ENCODE assay signal across 1 cellular context in the genomic region with DNA sequence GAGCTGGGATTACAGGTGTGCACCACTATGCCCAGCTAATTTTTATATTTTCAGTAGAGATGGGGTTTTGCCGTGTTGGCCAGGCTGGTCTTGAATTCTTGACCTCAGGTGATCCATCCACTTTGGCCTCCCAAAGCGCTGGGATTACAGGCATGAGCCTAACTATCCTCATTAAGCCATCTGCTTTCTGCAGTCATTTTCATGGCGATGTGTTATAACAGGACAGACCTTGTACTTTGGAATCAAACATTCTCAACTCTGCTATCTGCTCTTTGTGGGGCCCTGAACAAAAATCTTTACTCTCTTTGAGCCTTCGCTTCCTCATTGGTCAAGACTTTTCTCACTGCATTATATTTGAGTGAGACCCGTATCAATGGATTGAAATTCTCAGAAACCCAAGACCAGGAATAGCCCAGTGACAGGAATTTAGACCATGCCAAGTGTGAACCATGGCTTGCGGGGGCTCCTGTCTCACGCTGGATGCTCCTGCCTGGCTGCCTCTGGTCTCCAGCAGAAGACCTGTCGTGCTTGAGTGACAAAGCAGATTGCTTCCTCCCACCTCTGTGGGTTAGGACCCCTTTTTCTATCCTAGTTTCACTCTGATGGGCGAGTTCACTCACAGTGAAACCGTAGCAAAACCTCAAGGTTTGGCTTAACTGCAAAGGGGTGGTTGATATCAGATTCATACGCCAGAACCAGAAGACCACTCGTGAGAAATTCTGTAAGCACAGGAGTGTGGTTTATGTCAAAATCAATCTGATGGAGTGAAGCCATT.
TF ChIP-seq lines count a peak whose summit lies in the region.

No MANE protein-coding gene starts in this region.

TF ChIP-seq in HepG2, 621 proteins besides CTCF, POLR2A, EP300 and RAD21 (continued from another document and continues in another):
- TF ChIP-seq, protein P1, sequence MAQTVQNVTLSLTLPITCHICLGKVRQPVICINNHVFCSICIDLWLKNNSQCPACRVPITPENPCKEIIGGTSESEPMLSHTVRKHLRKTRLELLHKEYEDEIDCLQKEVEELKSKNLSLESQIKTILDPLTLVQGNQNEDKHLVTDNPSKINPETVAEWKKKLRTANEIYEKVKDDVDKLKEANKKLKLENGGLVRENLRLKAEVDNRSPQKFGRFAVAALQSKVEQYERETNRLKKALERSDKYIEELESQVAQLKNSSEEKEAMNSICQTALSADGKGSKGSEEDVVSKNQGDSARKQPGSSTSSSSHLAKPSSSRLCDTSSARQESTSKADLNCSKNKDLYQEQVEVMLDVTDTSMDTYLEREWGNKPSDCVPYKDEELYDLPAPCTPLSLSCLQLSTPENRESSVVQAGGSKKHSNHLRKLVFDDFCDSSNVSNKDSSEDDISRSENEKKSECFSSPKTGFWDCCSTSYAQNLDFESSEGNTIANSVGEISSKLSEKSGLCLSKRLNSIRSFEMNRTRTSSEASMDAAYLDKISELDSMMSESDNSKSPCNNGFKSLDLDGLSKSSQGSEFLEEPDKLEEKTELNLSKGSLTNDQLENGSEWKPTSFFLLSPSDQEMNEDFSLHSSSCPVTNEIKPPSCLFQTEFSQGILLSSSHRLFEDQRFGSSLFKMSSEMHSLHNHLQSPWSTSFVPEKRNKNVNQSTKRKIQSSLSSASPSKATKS (CRISPR knock-in tag; IDR thresholded peaks at IDR 0.05): no peak
- TF ChIP-seq, protein P2, sequence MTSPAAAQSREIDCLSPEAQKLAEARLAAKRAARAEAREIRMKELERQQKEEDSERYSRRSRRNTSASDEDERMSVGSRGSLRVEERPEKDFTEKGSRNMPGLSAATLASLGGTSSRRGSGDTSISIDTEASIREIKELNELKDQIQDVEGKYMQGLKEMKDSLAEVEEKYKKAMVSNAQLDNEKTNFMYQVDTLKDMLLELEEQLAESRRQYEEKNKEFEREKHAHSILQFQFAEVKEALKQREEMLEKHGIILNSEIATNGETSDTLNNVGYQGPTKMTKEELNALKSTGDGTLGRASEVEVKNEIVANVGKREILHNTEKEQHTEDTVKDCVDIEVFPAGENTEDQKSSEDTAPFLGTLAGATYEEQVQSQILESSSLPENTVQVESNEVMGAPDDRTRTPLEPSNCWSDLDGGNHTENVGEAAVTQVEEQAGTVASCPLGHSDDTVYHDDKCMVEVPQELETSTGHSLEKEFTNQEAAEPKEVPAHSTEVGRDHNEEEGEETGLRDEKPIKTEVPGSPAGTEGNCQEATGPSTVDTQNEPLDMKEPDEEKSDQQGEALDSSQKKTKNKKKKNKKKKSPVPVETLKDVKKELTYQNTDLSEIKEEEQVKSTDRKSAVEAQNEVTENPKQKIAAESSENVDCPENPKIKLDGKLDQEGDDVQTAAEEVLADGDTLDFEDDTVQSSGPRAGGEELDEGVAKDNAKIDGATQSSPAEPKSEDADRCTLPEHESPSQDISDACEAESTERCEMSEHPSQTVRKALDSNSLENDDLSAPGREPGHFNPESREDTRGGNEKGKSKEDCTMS (CRISPR knock-in tag; conservative IDR thresholded peaks at IDR 0.05): no peak
- TF ChIP-seq MZF1 (CRISPR knock-in tag; IDR thresholded peaks at IDR 0.05; ENCODE audit: borderline replicate concordance): no peak
- TF ChIP-seq, protein P3, sequence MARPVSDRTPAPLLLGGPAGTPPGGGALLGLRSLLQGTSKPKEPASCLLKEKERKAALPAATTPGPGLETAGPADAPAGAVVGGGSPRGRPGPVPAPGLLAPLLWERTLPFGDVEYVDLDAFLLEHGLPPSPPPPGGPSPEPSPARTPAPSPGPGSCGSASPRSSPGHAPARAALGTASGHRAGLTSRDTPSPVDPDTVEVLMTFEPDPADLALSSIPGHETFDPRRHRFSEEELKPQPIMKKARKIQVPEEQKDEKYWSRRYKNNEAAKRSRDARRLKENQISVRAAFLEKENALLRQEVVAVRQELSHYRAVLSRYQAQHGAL (CRISPR knock-in tag; IDR thresholded peaks at IDR 0.05; ENCODE audit: not compliant biosample characterization): no peak
- TF ChIP-seq ZNF101 (CRISPR knock-in tag; IDR thresholded peaks at IDR 0.05; ENCODE audit: borderline replicate concordance, low read depth): no peak
- no peak for TF ChIP-seq ZNF577 (CRISPR knock-in tag; IDR thresholded peaks at IDR 0.05; ENCODE audit: borderline replicate concordance, low read depth)
- TF ChIP-seq, protein P4, sequence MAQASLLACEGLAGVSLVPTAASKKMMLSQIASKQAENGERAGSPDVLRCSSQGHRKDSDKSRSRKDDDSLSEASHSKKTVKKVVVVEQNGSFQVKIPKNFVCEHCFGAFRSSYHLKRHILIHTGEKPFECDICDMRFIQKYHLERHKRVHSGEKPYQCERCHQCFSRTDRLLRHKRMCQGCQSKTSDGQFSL (CRISPR knock-in tag; IDR thresholded peaks at IDR 0.05): no peak
- no peak for TF ChIP-seq EEA1 (CRISPR knock-in tag; IDR thresholded peaks at IDR 0.05; ENCODE audit: borderline replicate concordance)
- peak; percentile 77; the same call in 1 of the 2 replicates for TF ChIP-seq ZNF644 (CRISPR knock-in tag; IDR thresholded peaks at IDR 0.05; ENCODE audit: low read depth)
- TF ChIP-seq NFYB (CRISPR knock-in tag; IDR thresholded peaks at IDR 0.05): peak; percentile 50; the same call in 1 of the 2 replicates
- TF ChIP-seq CBX2 (IDR thresholded peaks at IDR 0.05; ENCODE audit: low read depth, low read length): no peak
- no peak for TF ChIP-seq CBX2 (CRISPR knock-in tag; IDR thresholded peaks at IDR 0.05; ENCODE audit: low read depth)
- no peak for TF ChIP-seq FOXP1 (IDR thresholded peaks at IDR 0.05)
- TF ChIP-seq FOXP1 (CRISPR knock-in tag; IDR thresholded peaks at IDR 0.05): 0 out of 2 replicates have a peak, but pooled peaks have one; percentile 7
- TF ChIP-seq ZNF260 (CRISPR knock-in tag; IDR thresholded peaks at IDR 0.05; ENCODE audit: borderline replicate concordance, low read depth): no peak
- TF ChIP-seq MIER2 (CRISPR knock-in tag; IDR thresholded peaks at IDR 0.05): no peak
- TF ChIP-seq ELF1 (CRISPR knock-in tag; IDR thresholded peaks at IDR 0.05): no peak
- no peak for TF ChIP-seq ZFP82 (CRISPR knock-in tag; IDR thresholded peaks at IDR 0.05; ENCODE audit: borderline replicate concordance)
- TF ChIP-seq, protein P5, sequence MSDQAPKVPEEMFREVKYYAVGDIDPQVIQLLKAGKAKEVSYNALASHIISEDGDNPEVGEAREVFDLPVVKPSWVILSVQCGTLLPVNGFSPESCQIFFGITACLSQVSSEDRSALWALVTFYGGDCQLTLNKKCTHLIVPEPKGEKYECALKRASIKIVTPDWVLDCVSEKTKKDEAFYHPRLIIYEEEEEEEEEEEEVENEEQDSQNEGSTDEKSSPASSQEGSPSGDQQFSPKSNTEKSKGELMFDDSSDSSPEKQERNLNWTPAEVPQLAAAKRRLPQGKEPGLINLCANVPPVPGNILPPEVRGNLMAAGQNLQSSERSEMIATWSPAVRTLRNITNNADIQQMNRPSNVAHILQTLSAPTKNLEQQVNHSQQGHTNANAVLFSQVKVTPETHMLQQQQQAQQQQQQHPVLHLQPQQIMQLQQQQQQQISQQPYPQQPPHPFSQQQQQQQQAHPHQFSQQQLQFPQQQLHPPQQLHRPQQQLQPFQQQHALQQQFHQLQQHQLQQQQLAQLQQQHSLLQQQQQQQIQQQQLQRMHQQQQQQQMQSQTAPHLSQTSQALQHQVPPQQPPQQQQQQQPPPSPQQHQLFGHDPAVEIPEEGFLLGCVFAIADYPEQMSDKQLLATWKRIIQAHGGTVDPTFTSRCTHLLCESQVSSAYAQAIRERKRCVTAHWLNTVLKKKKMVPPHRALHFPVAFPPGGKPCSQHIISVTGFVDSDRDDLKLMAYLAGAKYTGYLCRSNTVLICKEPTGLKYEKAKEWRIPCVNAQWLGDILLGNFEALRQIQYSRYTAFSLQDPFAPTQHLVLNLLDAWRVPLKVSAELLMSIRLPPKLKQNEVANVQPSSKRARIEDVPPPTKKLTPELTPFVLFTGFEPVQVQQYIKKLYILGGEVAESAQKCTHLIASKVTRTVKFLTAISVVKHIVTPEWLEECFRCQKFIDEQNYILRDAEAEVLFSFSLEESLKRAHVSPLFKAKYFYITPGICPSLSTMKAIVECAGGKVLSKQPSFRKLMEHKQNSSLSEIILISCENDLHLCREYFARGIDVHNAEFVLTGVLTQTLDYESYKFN (CRISPR knock-in tag; conservative IDR thresholded peaks at IDR 0.05): peak; percentile 90
- no peak for TF ChIP-seq HNRNPL (IDR thresholded peaks at IDR 0.05; ENCODE audit: low read depth, low read length)
- TF ChIP-seq ZEB1 (IDR thresholded peaks at IDR 0.05; ENCODE audit: insufficient replicate concordance, low read depth): no peak
- no peak for TF ChIP-seq ZSCAN29 (CRISPR knock-in tag; conservative IDR thresholded peaks at IDR 0.05)
- TF ChIP-seq EED (CRISPR knock-in tag; IDR thresholded peaks at IDR 0.05): no peak
- no peak for TF ChIP-seq ZNF737 (CRISPR knock-in tag; IDR thresholded peaks at IDR 0.05; ENCODE audit: borderline replicate concordance)
- TF ChIP-seq BCL6 (CRISPR knock-in tag; IDR thresholded peaks at IDR 0.05): peak; percentile 40; the same call in 1 of the 2 replicates
- TF ChIP-seq ZBTB38 (CRISPR knock-in tag; IDR thresholded peaks at IDR 0.05): no peak
- TF ChIP-seq, protein P6, sequence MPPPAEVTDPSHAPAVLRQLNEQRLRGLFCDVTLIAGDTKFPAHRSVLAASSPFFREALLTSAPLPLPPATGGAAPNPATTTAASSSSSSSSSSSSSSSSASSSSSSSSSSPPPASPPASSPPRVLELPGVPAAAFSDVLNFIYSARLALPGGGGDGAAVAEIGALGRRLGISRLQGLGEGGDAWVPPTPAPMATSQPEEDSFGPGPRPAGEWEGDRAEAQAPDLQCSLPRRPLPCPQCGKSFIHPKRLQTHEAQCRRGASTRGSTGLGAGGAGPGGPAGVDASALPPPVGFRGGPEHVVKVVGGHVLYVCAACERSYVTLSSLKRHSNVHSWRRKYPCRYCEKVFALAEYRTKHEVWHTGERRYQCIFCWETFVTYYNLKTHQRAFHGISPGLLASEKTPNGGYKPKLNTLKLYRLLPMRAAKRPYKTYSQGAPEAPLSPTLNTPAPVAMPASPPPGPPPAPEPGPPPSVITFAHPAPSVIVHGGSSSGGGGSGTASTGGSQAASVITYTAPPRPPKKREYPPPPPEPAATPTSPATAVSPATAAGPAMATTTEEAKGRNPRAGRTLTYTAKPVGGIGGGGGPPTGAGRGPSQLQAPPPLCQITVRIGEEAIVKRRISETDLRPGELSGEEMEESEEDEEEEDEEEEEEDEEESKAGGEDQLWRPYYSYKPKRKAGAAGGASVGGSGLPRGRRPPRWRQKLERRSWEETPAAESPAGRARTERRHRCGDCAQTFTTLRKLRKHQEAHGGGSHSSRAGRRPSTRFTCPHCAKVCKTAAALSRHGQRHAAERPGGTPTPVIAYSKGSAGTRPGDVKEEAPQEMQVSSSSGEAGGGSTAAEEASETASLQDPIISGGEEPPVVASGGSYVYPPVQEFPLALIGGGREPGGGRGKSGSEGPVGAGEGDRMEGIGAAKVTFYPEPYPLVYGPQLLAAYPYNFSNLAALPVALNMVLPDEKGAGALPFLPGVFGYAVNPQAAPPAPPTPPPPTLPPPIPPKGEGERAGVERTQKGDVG (CRISPR knock-in tag; IDR thresholded peaks at IDR 0.05; ENCODE audit: borderline replicate concordance): no peak
- TF ChIP-seq ZNF205 (CRISPR knock-in tag; IDR thresholded peaks at IDR 0.05): no peak
- no peak for TF ChIP-seq FOXA1 (IDR thresholded peaks at IDR 0.05)
- TF ChIP-seq FOXA1 (CRISPR knock-in tag; IDR thresholded peaks at IDR 0.05): no peak
- TF ChIP-seq, protein P7, sequence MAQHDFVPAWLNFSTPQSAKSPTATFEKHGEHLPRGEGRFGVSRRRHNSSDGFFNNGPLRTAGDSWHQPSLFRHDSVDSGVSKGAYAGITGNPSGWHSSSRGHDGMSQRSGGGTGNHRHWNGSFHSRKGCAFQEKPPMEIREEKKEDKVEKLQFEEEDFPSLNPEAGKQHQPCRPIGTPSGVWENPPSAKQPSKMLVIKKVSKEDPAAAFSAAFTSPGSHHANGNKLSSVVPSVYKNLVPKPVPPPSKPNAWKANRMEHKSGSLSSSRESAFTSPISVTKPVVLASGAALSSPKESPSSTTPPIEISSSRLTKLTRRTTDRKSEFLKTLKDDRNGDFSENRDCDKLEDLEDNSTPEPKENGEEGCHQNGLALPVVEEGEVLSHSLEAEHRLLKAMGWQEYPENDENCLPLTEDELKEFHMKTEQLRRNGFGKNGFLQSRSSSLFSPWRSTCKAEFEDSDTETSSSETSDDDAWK (CRISPR knock-in tag; IDR thresholded peaks at IDR 0.05): no peak
- no peak for TF ChIP-seq ZFP90 (CRISPR knock-in tag; IDR thresholded peaks at IDR 0.05; ENCODE audit: borderline replicate concordance)
- TF ChIP-seq ZNF383 (CRISPR knock-in tag; IDR thresholded peaks at IDR 0.05; ENCODE audit: borderline replicate concordance): no peak
- no peak for TF ChIP-seq CENPT (CRISPR knock-in tag; IDR thresholded peaks at IDR 0.05; ENCODE audit: low read depth)
- no peak for TF ChIP-seq ZNF629 (CRISPR knock-in tag; conservative IDR thresholded peaks at IDR 0.05)
- TF ChIP-seq, protein P8, sequence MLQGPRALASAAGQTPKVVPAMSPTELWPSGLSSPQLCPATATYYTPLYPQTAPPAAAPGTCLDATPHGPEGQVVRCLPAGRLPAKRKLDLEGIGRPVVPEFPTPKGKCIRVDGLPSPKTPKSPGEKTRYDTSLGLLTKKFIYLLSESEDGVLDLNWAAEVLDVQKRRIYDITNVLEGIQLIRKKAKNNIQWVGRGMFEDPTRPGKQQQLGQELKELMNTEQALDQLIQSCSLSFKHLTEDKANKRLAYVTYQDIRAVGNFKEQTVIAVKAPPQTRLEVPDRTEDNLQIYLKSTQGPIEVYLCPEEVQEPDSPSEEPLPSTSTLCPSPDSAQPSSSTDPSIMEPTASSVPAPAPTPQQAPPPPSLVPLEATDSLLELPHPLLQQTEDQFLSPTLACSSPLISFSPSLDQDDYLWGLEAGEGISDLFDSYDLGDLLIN (CRISPR knock-in tag; IDR thresholded peaks at IDR 0.05; ENCODE audit: borderline replicate concordance): no peak
- TF ChIP-seq MEIS2 (CRISPR knock-in tag; IDR thresholded peaks at IDR 0.05): no peak
- no peak for TF ChIP-seq KDM5B (CRISPR knock-in tag; IDR thresholded peaks at IDR 0.05; ENCODE audit: borderline replicate concordance)
- TF ChIP-seq WIZ (CRISPR knock-in tag; IDR thresholded peaks at IDR 0.05): no peak; the same call in 1 of the 2 replicates
- no peak for TF ChIP-seq TSC22D2 (CRISPR knock-in tag; IDR thresholded peaks at IDR 0.05; ENCODE audit: borderline replicate concordance)
- TF ChIP-seq ZNF138 (CRISPR knock-in tag; IDR thresholded peaks at IDR 0.05; ENCODE audit: low read depth): no peak
- TF ChIP-seq MXI1 (IDR thresholded peaks at IDR 0.05; ENCODE audit: borderline replicate concordance, low read depth, low read length): no peak
- no peak for TF ChIP-seq PAX8 (CRISPR knock-in tag; IDR thresholded peaks at IDR 0.05; ENCODE audit: borderline replicate concordance)
- no peak for TF ChIP-seq KAT8 (CRISPR knock-in tag; IDR thresholded peaks at IDR 0.05)
- TF ChIP-seq ZNF616 (CRISPR knock-in tag; IDR thresholded peaks at IDR 0.05; ENCODE audit: low read depth): no peak
- TF ChIP-seq, protein P9, sequence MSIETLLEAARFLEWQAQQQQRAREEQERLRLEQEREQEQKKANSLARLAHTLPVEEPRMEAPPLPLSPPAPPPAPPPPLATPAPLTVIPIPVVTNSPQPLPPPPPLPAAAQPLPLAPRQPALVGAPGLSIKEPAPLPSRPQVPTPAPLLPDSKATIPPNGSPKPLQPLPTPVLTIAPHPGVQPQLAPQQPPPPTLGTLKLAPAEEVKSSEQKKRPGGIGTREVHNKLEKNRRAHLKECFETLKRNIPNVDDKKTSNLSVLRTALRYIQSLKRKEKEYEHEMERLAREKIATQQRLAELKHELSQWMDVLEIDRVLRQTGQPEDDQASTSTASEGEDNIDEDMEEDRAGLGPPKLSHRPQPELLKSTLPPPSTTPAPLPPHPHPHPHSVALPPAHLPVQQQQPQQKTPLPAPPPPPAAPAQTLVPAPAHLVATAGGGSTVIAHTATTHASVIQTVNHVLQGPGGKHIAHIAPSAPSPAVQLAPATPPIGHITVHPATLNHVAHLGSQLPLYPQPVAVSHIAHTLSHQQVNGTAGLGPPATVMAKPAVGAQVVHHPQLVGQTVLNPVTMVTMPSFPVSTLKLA (IDR thresholded peaks at IDR 0.05): no peak
